ENCODE assay signal across 17 cellular contexts in the genomic region with DNA sequence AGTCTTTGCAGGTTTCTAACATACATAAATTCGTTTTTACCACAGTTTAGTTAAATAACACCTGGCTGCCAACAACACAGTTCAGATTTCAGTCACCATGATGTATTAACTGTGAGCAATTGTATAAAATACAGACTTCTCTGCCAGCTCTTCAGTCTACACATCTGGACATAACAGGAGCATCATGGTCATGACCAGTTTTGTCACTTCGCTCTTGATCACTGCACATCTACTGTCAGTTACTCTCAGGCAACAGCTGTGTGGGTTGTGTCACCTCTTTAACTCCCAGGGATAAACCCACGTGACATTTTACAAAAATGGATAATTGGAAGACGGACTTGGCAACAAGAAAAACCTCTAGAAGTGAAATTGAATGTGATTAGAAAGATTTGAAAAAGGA. TPM values are rescaled to one million over a fixed set of nuclear protein-coding genes. Genes with fewer than 3 reads are reported as not detected.
"Had no signal": no experiment of that assay in that cellular context is flagged by ENCODE, and none has a peak within 500 bp of the region (broad histone marks: within the 10 kb centered on the region; RNA-seq: fewer than 3 reads in every experiment).

No MANE protein-coding gene starts in this region.

- DNase-seq: activated CD4-positive, alpha-beta T cell treated with anti-CD3 and anti-CD28 coated beads, Interleukin-2, amount 50 U/mL, for 4 hours; activated CD4-positive, CD25-positive, alpha-beta regulatory T cell; activated CD8-positive, alpha-beta memory T cell treated with anti-CD3 and anti-CD28 coated beads, Interleukin-2, amount 50 U/mL, for 48 hours; activated effector memory CD4-positive, alpha-beta T cell treated with Interleukin-2 at 50 U/mL for 16 hours; aorta; cerebellar nuclear complex; effector CD8-positive, alpha-beta T cell; foreskin fibroblast; hypothalamus; kidney glomerular epithelial cell; ovary; sigmoid colon; stimulated activated CD4-positive, alpha-beta T cell treated with anti-CD3 and anti-CD28 coated beads, Interleukin-1b, Interleukin-23, amount 100 ng/mL, for 48 hours; tibial artery had no signal

- FAIRE-seq: endothelial cell of umbilical vein, urothelium cell line had no signal

- H3K9me3 Mint-ChIP-seq: activated naive CD4-positive, alpha-beta T cell treated with anti-CD3 and anti-CD28 coated beads, Interleukin-2, amount 50 U/mL, for 72 hours had no signal

- H3K36me3 ChIP-seq: ovary had no signal

- H3K4me1 ChIP-seq: tibial artery had no signal

- H3K27me3 ChIP-seq: ovary, sigmoid colon, tibial artery had no signal

- H3K9me3 ChIP-seq: ovary, sigmoid colon, tibial artery had no signal

- H3K4me3 ChIP-seq: ovary, sigmoid colon, tibial artery had no signal

- H3K27ac ChIP-seq: ovary, sigmoid colon, tibial artery had no signal

RNA-seq across cellular contexts. Expression of a gene that starts 30.3 kb away (rescaled TPM):
- total RNA-seq: endothelial cell of umbilical vein had no signal
- polyA plus RNA-seq: endothelial cell of umbilical vein had no signal
